Comparison of ENCODE assay signal across 18 cellular contexts in the genomic region with DNA sequence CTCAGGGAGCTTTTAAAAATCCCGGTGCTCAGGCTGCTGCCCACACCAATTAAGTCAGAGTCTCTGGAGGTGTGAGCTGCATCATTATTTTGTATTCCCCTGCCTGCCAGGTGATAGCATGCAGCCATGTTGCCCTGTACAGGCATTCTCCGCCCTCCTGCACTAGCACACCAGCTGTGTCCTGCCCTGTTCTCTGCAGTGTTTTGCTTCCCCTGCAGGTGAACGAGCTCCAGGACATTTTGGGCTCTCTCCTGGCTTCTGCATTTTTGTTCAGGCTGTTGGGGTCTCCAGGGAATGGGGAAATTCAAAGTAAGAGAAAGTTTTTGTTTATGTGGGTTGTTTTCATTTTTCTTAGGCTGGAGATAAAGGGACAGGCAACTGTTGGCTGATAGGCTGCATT.
DNase-seq lines count a peak whose midpoint lies in the region; TF ChIP-seq lines count a peak whose summit lies in the region.
"Had no signal": no experiment of that assay in that cellular context is flagged by ENCODE, and none has a peak within 500 bp of the region (broad histone marks: within the 10 kb centered on the region; RNA-seq: fewer than 3 reads in every experiment).

No MANE protein-coding gene starts in this region.

- no peak overlapping the region for H3K4me3 ChIP-seq in H7 (ENCODE audit: insufficient read depth, low read depth, low read length)
- H3K4me3 ChIP-seq: GM23248, Peyer's patch had no signal

- no peaks in the 10 kb centered on the region for H3K27me3 ChIP-seq in H7 (ENCODE audit: control insufficient read depth, insufficient read depth, low read length)
- H3K27me3 ChIP-seq: BE2C, Peyer's patch had no signal

- TF ChIP-seq CTCF in VCaP (conservative IDR thresholded peaks at IDR 0.05) = peak; percentile 44

- no peaks in the 10 kb centered on the region for H3K36me3 ChIP-seq in H7 (replicated peaks; ENCODE audit: control insufficient read depth, insufficient read depth, low read length)
- H3K36me3 ChIP-seq: BE2C, Peyer's patch had no signal

- H3K27ac ChIP-seq in VCaP = no peak overlapping the region
- H3K27ac ChIP-seq: 22Rv1, GM23248, Peyer's patch had no signal

- DNase-seq in DMS 273 (lab: John Stamatoyannopoulos, UW; ENCODE audit: unreplicated experiment) = peak; percentile 7
- no peak for DNase-seq in DMS 273 treated with DMSO at 0.1 percent for 48 hours (lab: John Stamatoyannopoulos, UW)
- peak; percentile 26 for DNase-seq in H7
- DNase-seq in iPS-NIHi7 (ENCODE audit: extremely low spot score) = peak; percentile 38
- DNase-seq in NCI-H146 treated with DMSO at 0.1 percent for 48 hours (lab: John Stamatoyannopoulos, UW; ENCODE audit: unreplicated experiment) = no peak
- no peak for DNase-seq in activated effector memory CD4-positive, alpha-beta T cell treated with anti-CD3 and anti-CD28 coated beads, Interleukin-2, amount 50 U/mL, for 16 hours
- no peak for DNase-seq in activated CD4-positive, alpha-beta T cell treated with anti-CD3 and anti-CD28 coated beads for 48 hours
- DNase-seq: BE2C; CD8-positive, alpha-beta T cell; GM23248; KBM-7; NCI-H1048; NCI-H1436 treated with DMSO at 0.1 percent for 48 hours; NCI-H2081; NCI-H226; Peyer's patch had no signal

Comparison
In these comparisons a context has a peak if more than half of its experiments do, and no peak if none do; other contexts are left out.
1. DNase-seq: peak in DMS 273 (single experiment), H7 (single experiment) and iPS-NIHi7 (single experiment); none in DMS 273 treated with DMSO at 0.1 percent for 48 hours (single experiment), NCI-H146 treated with DMSO at 0.1 percent for 48 hours (single experiment), activated effector memory CD4-positive, alpha-beta T cell treated with anti-CD3 and anti-CD28 coated beads, Interleukin-2, amount 50 U/mL, for 16 hours (single experiment) and activated CD4-positive, alpha-beta T cell treated with anti-CD3 and anti-CD28 coated beads for 48 hours (single experiment).